ENCODE assay signal across 1 cellular context in the genomic region with DNA sequence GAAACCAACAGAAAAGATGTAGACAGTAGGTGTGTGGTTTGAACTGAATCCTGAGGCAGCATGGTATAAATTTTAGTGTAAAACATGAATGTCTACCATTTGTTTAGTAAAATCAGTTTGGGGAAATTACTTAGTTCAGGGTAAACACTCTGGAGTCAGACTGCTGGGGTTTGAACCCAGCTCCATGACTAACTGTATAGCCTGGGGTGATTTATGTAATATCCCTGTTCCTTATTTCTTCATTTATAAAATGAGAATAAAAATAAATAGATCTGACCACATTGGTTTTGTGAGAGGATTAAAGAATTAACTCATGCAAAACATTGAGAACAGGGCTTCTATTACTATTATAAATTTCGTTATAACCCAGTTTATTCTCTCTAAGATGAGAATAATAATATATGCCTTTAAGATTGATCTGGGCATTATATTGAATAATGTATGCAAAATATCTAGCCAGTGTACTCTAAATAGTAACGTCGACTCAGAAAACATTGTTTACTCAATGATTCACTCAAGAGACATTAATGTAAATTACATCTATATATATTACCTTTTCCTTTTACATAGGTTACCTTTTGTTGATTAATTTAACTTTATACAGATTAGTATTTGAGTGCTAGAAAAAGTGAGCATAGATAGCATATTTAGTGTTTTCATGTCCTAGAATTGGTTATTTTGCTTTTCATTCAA.
TF ChIP-seq lines count a peak whose summit lies in the region.

No MANE protein-coding gene starts in this region.

TF ChIP-seq in IMR-90, 13 proteins besides CTCF, POLR2A, EP300 and RAD21:
- TF ChIP-seq SMC3 (IDR thresholded peaks at IDR 0.05; ENCODE audit: low read depth, low read length) (no peak), FOS (IDR thresholded peaks at IDR 0.05; ENCODE audit: low read depth, low read length) (no peak), MAZ (IDR thresholded peaks at IDR 0.05; ENCODE audit: borderline replicate concordance, low read depth, low read length) (no peak)
- TF ChIP-seq, protein P1, sequence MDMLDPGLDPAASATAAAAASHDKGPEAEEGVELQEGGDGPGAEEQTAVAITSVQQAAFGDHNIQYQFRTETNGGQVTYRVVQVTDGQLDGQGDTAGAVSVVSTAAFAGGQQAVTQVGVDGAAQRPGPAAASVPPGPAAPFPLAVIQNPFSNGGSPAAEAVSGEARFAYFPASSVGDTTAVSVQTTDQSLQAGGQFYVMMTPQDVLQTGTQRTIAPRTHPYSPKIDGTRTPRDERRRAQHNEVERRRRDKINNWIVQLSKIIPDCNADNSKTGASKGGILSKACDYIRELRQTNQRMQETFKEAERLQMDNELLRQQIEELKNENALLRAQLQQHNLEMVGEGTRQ (IDR thresholded peaks at IDR 0.05; ENCODE audit: low read depth, low read length) = no peak
